Comparison of ENCODE assay signal across 20 cellular contexts in the genomic region with DNA sequence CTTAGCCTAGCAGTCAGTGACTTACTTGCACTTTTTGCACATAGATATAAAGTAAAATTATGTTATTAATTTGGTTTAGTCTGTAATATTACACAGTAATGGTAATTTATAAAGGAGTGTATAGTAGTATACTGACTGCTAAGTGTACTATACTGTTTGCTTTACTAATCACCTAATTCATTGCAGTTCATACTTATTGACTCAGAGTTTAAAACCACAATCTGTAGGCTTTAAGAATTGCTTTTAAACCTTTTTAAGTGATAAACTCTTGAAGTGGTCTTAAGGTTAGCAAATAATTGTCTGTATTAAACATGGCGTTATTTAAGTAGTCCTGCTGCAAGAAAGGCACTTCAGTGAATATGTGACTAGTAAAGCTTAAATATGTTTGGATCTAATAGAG.
"Had no signal": no experiment of that assay in that cellular context is flagged by ENCODE, and none has a peak within 500 bp of the region (broad histone marks: within the 10 kb centered on the region; RNA-seq: fewer than 3 reads in every experiment).

No MANE protein-coding gene starts in this region.

- H3K9me3 ChIP-seq: colonic mucosa, esophagus squamous epithelium, gastroesophageal sphincter, heart left ventricle, lower lobe of right lung, mucosa of descending colon had no signal

- H3K4me1 ChIP-seq: colonic mucosa, esophagus squamous epithelium, lower lobe of right lung had no signal

- H3K27me3 ChIP-seq: colonic mucosa, esophagus squamous epithelium, gastroesophageal sphincter, heart left ventricle had no signal

- DNase-seq: cerebellar nuclear complex; colonic mucosa; cortex of kidney; effector CD8-positive, alpha-beta T cell; effector memory CD8-positive, alpha-beta T cell; endodermal cell; erythroblast; esophagus squamous epithelium; foreskin fibroblast; foreskin melanocyte; heart left ventricle; hippocampal formation; left cardiac atrium; left ventricle myocardium superior; lower lobe of right lung; mesenchymal stem cell; mucosa of descending colon had no signal

- ATAC-seq: effector memory CD8-positive, alpha-beta T cell; esophagus mucosa; gastroesophageal sphincter; heart left ventricle; left cardiac atrium; left ventricle myocardium superior; lower lobe of right lung; mucosa of descending colon had no signal

- H3K27ac ChIP-seq: colonic mucosa, epithelial cell of prostate, esophagus squamous epithelium, gastroesophageal sphincter, lower lobe of right lung had no signal

- H3K4me3 ChIP-seq: colonic mucosa, esophagus squamous epithelium, gastroesophageal sphincter, heart left ventricle, lower lobe of right lung, mucosa of descending colon had no signal

- H3K36me3 ChIP-seq: colonic mucosa had no signal
